Comparison of ENCODE assay signal across 8 cellular contexts in genomic region chr10:122504551-122504950, GRCh38. TPM values are rescaled to one million over a fixed set of nuclear protein-coding genes. Genes with fewer than 3 reads are reported as not detected.
DNase-seq lines count a peak whose midpoint lies in the region; TF ChIP-seq lines count a peak whose summit lies in the region.

No MANE protein-coding gene starts in this region.

- DNase-seq in DMS 273 treated with DMSO at 0.1 percent for 48 hours (lab: John Stamatoyannopoulos, UW), result peak; percentile 53
- peak; percentile 6 for DNase-seq in NCI-H748 treated with DMSO at 0.1 percent for 48 hours (lab: John Stamatoyannopoulos, UW)
- DNase-seq in fibroblast of mammary gland (ENCODE audit: low read depth), result peak; percentile 95
- DNase-seq in ovary, result peak; percentile 74 to 89 (median 85)
- no peak for DNase-seq in NCI-H82 treated with DMSO at 0.1 percent for 48 hours (lab: John Stamatoyannopoulos, UW; ENCODE audit: unreplicated experiment)
- DNase-seq in immature natural killer cell, result no peak
- DNase-seq in activated T-helper 2 cell treated with anti-CD3 and anti-CD28 coated beads, Interferon-gamma antibody, Interleukin-2, Interleukin-4, amounts not matched to agents 10 μg/mL and 5 μg/mL and 100 μg/mL, durations not matched to agents 14 hours and 24 hours and 36 hours (ENCODE audit: low spot score), result no peak
- DNase-seq in NAMALWA (ENCODE audit: low spot score), result no peak

- H3K36me3 Mint-ChIP-seq in immature natural killer cell, result no peaks in the 10 kb centered on the region
- no peaks in the 10 kb centered on the region for H3K36me3 Mint-ChIP-seq in activated T-helper 2 cell treated with anti-CD3 and anti-CD28 coated beads, Interferon-gamma antibody, Interleukin-2, Interleukin-4, amounts not matched to agents 10 μg/mL and 5 μg/mL and 100 μg/mL, durations not matched to agents 14 hours and 24 hours and 36 hours (ENCODE audit: low read depth)

- H3K4me1 Mint-ChIP-seq in immature natural killer cell, result no peaks in the 10 kb centered on the region
- H3K4me1 Mint-ChIP-seq in activated T-helper 2 cell treated with anti-CD3 and anti-CD28 coated beads, Interferon-gamma antibody, Interleukin-2, Interleukin-4, amounts not matched to agents 10 μg/mL and 5 μg/mL and 100 μg/mL, durations not matched to agents 14 hours and 24 hours and 36 hours (ENCODE audit: low read depth), result no peaks in the 10 kb centered on the region

- H3K4me3 ChIP-seq in fibroblast of mammary gland (ENCODE audit: control insufficient read depth, low read depth, low read length) (no peak overlapping the region), ovary (no peak overlapping the region)

- H3K9me3 ChIP-seq in ovary, result no peaks in the 10 kb centered on the region

- no peak for TF ChIP-seq EP300 in ovary (IDR thresholded peaks at IDR 0.05)

- TF ChIP-seq CTCF in fibroblast of mammary gland (conservative IDR thresholded peaks at IDR 0.05; ENCODE audit: control insufficient read depth, insufficient read depth, low read depth, low read length), result no peak
- TF ChIP-seq CTCF in ovary (IDR thresholded peaks at IDR 0.05), result no peak

- no peak for TF ChIP-seq POLR2A in ovary (IDR thresholded peaks at IDR 0.05)

- peaks cover 0 to 1% (median 0%) of the 10 kb centered on the region in 6 donors for H3K9me3 Mint-ChIP-seq in immature natural killer cell
- H3K9me3 Mint-ChIP-seq in activated T-helper 2 cell treated with anti-CD3 and anti-CD28 coated beads, Interferon-gamma antibody, Interleukin-2, Interleukin-4, amounts not matched to agents 10 μg/mL and 5 μg/mL and 100 μg/mL, durations not matched to agents 14 hours and 24 hours and 36 hours, result no peaks in the 10 kb centered on the region

- 17 to 24% (median 18%) methylated on average over 7 of the region's 7 CpGs for WGBS in ovary, 3 donors

- intact Hi-C loops in ovary (cut with DNase I), result no loop called here
- intact Hi-C loops in activated T-helper 2 cell treated with anti-CD3 and anti-CD28 coated beads, Interferon-gamma antibody, Interleukin-2, Interleukin-4, amounts not matched to agents 10 μg/mL and 5 μg/mL and 100 μg/mL, durations not matched to agents 14 hours and 24 hours and 36 hours (cut with micrococcal nuclease), result no loop called here

- no peak overlapping the region for H3K4me3 Mint-ChIP-seq in immature natural killer cell
- no peak overlapping the region for H3K4me3 Mint-ChIP-seq in activated T-helper 2 cell treated with anti-CD3 and anti-CD28 coated beads, Interferon-gamma antibody, Interleukin-2, Interleukin-4, amounts not matched to agents 10 μg/mL and 5 μg/mL and 100 μg/mL, durations not matched to agents 14 hours and 24 hours and 36 hours (ENCODE audit: low read depth)

- H3K36me3 ChIP-seq in ovary, result no peaks in the 10 kb centered on the region

- H3K27me3 ChIP-seq in ovary, result no peaks in the 10 kb centered on the region

- peak overlapping the region in 1 of 2 donors; percentile 22 for H3K27ac ChIP-seq in ovary

- H3K4me1 ChIP-seq in ovary (ENCODE audit: insufficient read depth), result peaks cover 17% of the 10 kb centered on the region

- H3K27me3 Mint-ChIP-seq in immature natural killer cell (ENCODE audit: low read depth in 3 of 3), result peaks cover 2 to 5% (median 2%) of the 10 kb centered on the region in 3 donors
- peaks cover 4% of the 10 kb centered on the region for H3K27me3 Mint-ChIP-seq in activated T-helper 2 cell treated with anti-CD3 and anti-CD28 coated beads, Interferon-gamma antibody, Interleukin-2, Interleukin-4, amounts not matched to agents 10 μg/mL and 5 μg/mL and 100 μg/mL, durations not matched to agents 14 hours and 24 hours and 36 hours (ENCODE audit: low read depth)

- H3K27ac Mint-ChIP-seq in immature natural killer cell, result no peak overlapping the region
- no peak overlapping the region for H3K27ac Mint-ChIP-seq in activated T-helper 2 cell treated with anti-CD3 and anti-CD28 coated beads, Interferon-gamma antibody, Interleukin-2, Interleukin-4, amounts not matched to agents 10 μg/mL and 5 μg/mL and 100 μg/mL, durations not matched to agents 14 hours and 24 hours and 36 hours

RNA-seq across cellular contexts. Expression of gene HTRA1, which starts 43.2 kb away (rescaled TPM):
- 100 to 1,000 TPM; 194 to 463 (median 337) TPM for total RNA-seq in ovary
- polyA plus RNA-seq in ovary, result 100 to 1,000 TPM; 724 to 947 TPM
- under 1 TPM in 2 of 3 donors, not detected in 1; 0.16 to 0.73 TPM for polyA plus RNA-seq in immature natural killer cell
- not detected in 2 replicates for total RNA-seq in activated T-helper 2 cell treated with anti-CD3 and anti-CD28 coated beads, Interferon-gamma antibody, Interleukin-2, Interleukin-4, amounts not matched to agents 10 μg/mL and 5 μg/mL and 100 μg/mL, durations not matched to agents 14 hours and 24 hours and 36 hours

RNA-seq across cellular contexts. Expression of gene ARMS2, which starts 50.1 kb away (rescaled TPM):
- not detected for total RNA-seq in ovary
- not detected for polyA plus RNA-seq in ovary
- polyA plus RNA-seq in immature natural killer cell, result not detected
- total RNA-seq in activated T-helper 2 cell treated with anti-CD3 and anti-CD28 coated beads, Interferon-gamma antibody, Interleukin-2, Interleukin-4, amounts not matched to agents 10 μg/mL and 5 μg/mL and 100 μg/mL, durations not matched to agents 14 hours and 24 hours and 36 hours, result not detected in 2 replicates

RNA-seq across cellular contexts. Expression of gene DMBT1, which starts 56.0 kb away (rescaled TPM):
- total RNA-seq in ovary, result under 1 TPM in 5 of 7 donors, not detected in 2; 0.05 to 0.46 (median 0.12) TPM
- polyA plus RNA-seq in ovary (under 1 TPM; 0.03 to 0.05 TPM), immature natural killer cell (not detected)
- not detected in 2 replicates for total RNA-seq in activated T-helper 2 cell treated with anti-CD3 and anti-CD28 coated beads, Interferon-gamma antibody, Interleukin-2, Interleukin-4, amounts not matched to agents 10 μg/mL and 5 μg/mL and 100 μg/mL, durations not matched to agents 14 hours and 24 hours and 36 hours

Comparison
In these comparisons a context has a peak if more than half of its experiments do, and no peak if none do; other contexts are left out.
1. DNase-seq: peak in DMS 273 treated with DMSO at 0.1 percent for 48 hours (single experiment), NCI-H748 treated with DMSO at 0.1 percent for 48 hours (single experiment), fibroblast of mammary gland (single experiment) and ovary (5 of 5); none in NCI-H82 treated with DMSO at 0.1 percent for 48 hours (single experiment), immature natural killer cell (0 of 3), activated T-helper 2 cell treated with anti-CD3 and anti-CD28 coated beads, Interferon-gamma antibody, Interleukin-2, Interleukin-4, amounts not matched to agents 10 μg/mL and 5 μg/mL and 100 μg/mL, durations not matched to agents 14 hours and 24 hours and 36 hours (single experiment) and NAMALWA (single experiment).
2. RNA of gene HTRA1, which starts 43.2 kb away (total RNA-seq): 194 to 463 TPM in ovary; not detected in activated T-helper 2 cell treated with anti-CD3 and anti-CD28 coated beads, Interferon-gamma antibody, Interleukin-2, Interleukin-4, amounts not matched to agents 10 μg/mL and 5 μg/mL and 100 μg/mL, durations not matched to agents 14 hours and 24 hours and 36 hours; every median in the first group is over 100 times any median in the second.